ENCODE assay signal across 8 cellular contexts in the genomic region with DNA sequence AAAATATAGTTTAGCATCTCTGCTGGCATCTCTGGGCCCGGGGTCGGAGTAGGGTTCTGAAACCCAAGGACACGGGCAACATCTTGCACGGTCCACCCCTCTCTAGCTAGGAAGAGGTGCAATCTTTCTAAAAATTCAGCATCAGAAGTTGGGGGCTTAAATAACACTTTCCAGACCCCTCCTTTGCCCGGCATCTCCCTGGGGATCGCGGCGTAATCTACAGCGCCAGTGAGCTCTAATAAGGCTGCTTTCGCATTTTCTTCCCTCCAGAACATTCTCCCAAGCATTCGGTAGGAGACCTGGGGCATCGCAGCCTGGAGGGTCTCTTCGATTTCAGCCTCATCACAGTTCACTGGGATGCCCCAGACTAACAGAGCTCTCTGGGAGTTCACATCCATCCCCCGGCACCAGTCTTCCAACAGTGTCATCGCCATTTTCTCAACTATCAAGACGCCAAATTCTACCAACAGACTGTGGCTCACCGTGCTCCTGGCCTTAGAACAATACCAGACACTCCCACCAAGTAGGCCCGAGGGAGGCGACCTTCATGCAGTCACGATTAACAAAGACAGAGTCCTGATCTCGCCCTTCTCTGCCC. TPM values are rescaled to one million over a fixed set of nuclear protein-coding genes. Genes with fewer than 3 reads are reported as not detected.
DNase-seq lines count a peak whose midpoint lies in the region; ATAC-seq and TF ChIP-seq lines count a peak whose summit lies in the region.

No MANE protein-coding gene starts in this region.

- intact Hi-C loops in Panc1 (cut with micrococcal nuclease; ENCODE audit: unreplicated experiment), result no loop called here

- peak overlapping the region; percentile 88 for H3K4me2 ChIP-seq in parathyroid adenoma (ENCODE audit: low read length)

- no peaks in the 10 kb centered on the region for H3K79me2 ChIP-seq in parathyroid adenoma

- H3K9me3 ChIP-seq in Panc1 (ENCODE audit: control insufficient read depth, insufficient read depth, low read depth, low read length) (no peaks in the 10 kb centered on the region), esophagus (ENCODE audit: control insufficient read depth in 2 of 2, insufficient read depth in 1 of 2, low read depth in 1 of 2, low read length in 1 of 2) (no peaks in the 10 kb centered on the region), parathyroid adenoma (ENCODE audit: control insufficient read depth, low read length) (no peaks in the 10 kb centered on the region)

- WGBS in esophagus, 2 donors, result 14 to 21% methylated on average over 21 of the region's 21 CpGs

- H2AFZ ChIP-seq in parathyroid adenoma, result peak overlapping the region; percentile 95

- H3K27ac ChIP-seq in Panc1 (ENCODE audit: low read length) (peak overlapping the region; percentile 82), esophagus (ENCODE audit: low read depth in 2 of 2, low read length in 1 of 2) (peak overlapping the region; percentile 92 to 93), parathyroid adenoma (peak overlapping the region; percentile 78)

- no peaks in the 10 kb centered on the region for H3K27me3 ChIP-seq in Panc1 (ENCODE audit: control insufficient read depth, insufficient read depth, low read length)
- no peaks in the 10 kb centered on the region for H3K27me3 ChIP-seq in esophagus (ENCODE audit: control insufficient read depth in 1 of 2, insufficient read depth in 2 of 2, low read length in 2 of 2)
- H3K27me3 ChIP-seq in parathyroid adenoma (ENCODE audit: control insufficient read depth, insufficient read depth, low read length), result no peaks in the 10 kb centered on the region

- H3K36me3 ChIP-seq in Panc1 (ENCODE audit: control insufficient read depth, insufficient read depth, low read length) (peaks cover 4% of the 10 kb centered on the region; the same call in 1 of the 2 replicates), esophagus (ENCODE audit: control insufficient read depth in 2 of 2, insufficient read depth in 2 of 2, low read length in 1 of 2) (peaks cover 0 to 13% of the 10 kb centered on the region in 2 donors), parathyroid adenoma (ENCODE audit: control insufficient read depth, insufficient read depth, low read length) (no peaks in the 10 kb centered on the region)

- peak; percentile 84 for DNase-seq in NCI-H1694 treated with DMSO at 0.1 percent for 48 hours (lab: John Stamatoyannopoulos, UW)
- DNase-seq in NCI-H1694 (lab: John Stamatoyannopoulos, UW), result no peak
- no peak for DNase-seq in Panc1 (ENCODE audit: low read depth, low spot score)
- no peak for DNase-seq in NAMALWA (ENCODE audit: low spot score)
- no peak for DNase-seq in NCI-H146 treated with DMSO at 0.1 percent for 48 hours (lab: John Stamatoyannopoulos, UW; ENCODE audit: unreplicated experiment)

- H3K4me3 ChIP-seq in Panc1 (ENCODE audit: low read depth in 2 of 2, low read length in 2 of 2), result peak overlapping the region; percentile 69 to 88
- peak overlapping the region; percentile 61 to 83 for H3K4me3 ChIP-seq in esophagus (ENCODE audit: low read depth in 1 of 2, low read length in 2 of 2)
- peak overlapping the region; percentile 67 for H3K4me3 ChIP-seq in parathyroid adenoma (ENCODE audit: low read depth, low read length)

- in situ Hi-C loops in Panc1 (cut with HindIII; ENCODE audit: low pct_unique_long_range_greater_than_20kb, low sequenced_read_pairs), result no loop called here

- no peak for ATAC-seq in Panc1
- no peak for ATAC-seq in GM18517 (IDR thresholded peaks at IDR 0.05; ENCODE audit: unreplicated experiment)

- TSS peak; percentile 57 for BruUV-seq in Panc1 (replicated peaks; lab: Mats Ljungman, UMichigan)

- CTCF ChIA-PET in Panc1 (lab: Charles Lee), result interaction anchor here (0.6 kb wide), 1 partner anchor 130 kb away, joined by 3 read pairs; no protein-coding TSS in a partner anchor

- TF ChIP-seq CTCF in Panc1 (IDR thresholded peaks at IDR 0.05) (no peak), parathyroid adenoma (IDR thresholded peaks at IDR 0.05) (no peak)

- H3K4me1 ChIP-seq in Panc1 (ENCODE audit: control insufficient read depth, insufficient read depth, low read length) (peaks cover 23% of the 10 kb centered on the region), esophagus (ENCODE audit: control insufficient read depth in 2 of 2, insufficient read depth in 2 of 2, low read length in 1 of 2) (peaks cover 2% of the 10 kb centered on the region in 2 donors), parathyroid adenoma (peaks cover 10% of the 10 kb centered on the region)

- no peak overlapping the region for H3K9ac ChIP-seq in parathyroid adenoma

- POLR2A ChIA-PET in Panc1 (lab: Charles Lee), result interaction anchor here (0.6 kb wide), 1 partner anchor 85 kb away, joined by 3 read pairs; no protein-coding TSS in a partner anchor

RNA-seq across cellular contexts. Expression of gene PNMA1, which starts 0.9 kb away (rescaled TPM):
- total RNA-seq in Panc1 (2021; ENCODE audit: unreplicated experiment), result 49.7 TPM
- 45.4 TPM for polyA plus RNA-seq in Panc1 (2012; ENCODE audit: insufficient read length)
- polyA plus RNA-seq in esophagus, result 10 to 100 TPM; 12.7 to 13.2 TPM
